ENCODE assay signal across 1 cellular context in the genomic region with DNA sequence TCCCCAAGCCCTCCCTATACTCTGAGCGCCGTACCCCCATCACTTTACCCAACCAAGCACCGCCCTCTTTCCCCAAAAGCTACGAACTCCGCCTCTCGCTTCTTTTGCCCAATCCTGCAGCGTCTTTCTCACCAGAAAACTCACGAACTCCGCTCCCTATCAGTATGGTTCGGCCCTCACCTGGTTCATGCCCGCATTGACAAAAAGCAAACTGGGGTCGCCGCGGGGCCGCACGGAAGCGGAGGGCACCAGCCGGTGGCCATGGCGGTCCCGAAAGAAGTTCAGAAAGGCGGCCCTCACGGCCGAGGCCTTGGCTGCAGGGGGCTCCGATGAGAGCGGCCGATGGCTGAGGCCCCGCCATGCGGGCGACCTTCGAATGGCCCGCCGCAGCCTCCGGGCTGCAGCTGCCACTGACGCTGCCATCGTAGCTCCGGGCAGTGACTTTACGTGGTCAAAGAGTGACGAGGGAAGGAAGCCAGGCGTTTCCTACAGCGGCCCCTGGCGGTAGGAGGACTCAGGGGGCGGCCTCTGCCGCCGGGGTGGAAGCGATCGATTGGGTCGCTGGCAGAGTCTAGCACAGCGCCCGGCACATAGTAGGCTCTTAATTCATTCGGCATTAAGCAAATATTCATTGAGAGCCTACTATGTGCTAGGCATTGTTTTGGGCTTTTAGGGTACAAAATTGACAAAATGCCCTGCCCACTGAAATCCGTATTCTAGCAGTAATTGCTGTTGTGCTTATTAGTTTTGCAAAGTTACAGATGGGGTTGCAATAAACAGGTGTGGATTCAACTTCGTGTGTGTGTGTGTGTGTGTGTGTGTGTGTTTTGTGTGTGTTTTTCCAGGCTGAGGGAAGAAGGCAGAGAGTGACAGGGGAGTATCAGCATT.
TF ChIP-seq lines count a peak whose summit lies in the region.

Gene AARS2 (minus strand): TSS at position 447 of the 888 bp plus-strand sequence. CDS start 24 bp downstream, at position 423.

TF ChIP-seq in HepG2, 621 proteins besides CTCF, POLR2A, EP300 and RAD21 (continued from another document):
- TF ChIP-seq ZNF687 (CRISPR knock-in tag; IDR thresholded peaks at IDR 0.05) (peak; percentile 96), ZNF652 (CRISPR knock-in tag; IDR thresholded peaks at IDR 0.05; ENCODE audit: borderline replicate concordance, low read depth) (peak; percentile 55; the same call in 1 of the 2 replicates), ZBTB37 (CRISPR knock-in tag; IDR thresholded peaks at IDR 0.05) (0 out of 2 replicates have a peak, but pooled peaks have one; percentile 14), RAD51 (IDR thresholded peaks at IDR 0.05; ENCODE audit: borderline replicate concordance) (no peak), ZNF567 (CRISPR knock-in tag; IDR thresholded peaks at IDR 0.05; ENCODE audit: borderline replicate concordance) (peak; percentile 83; the same call in 1 of the 2 replicates), ZEB1 (IDR thresholded peaks at IDR 0.05; ENCODE audit: insufficient replicate concordance, low read depth) (no peak), ZBTB49 (CRISPR knock-in tag; IDR thresholded peaks at IDR 0.05; ENCODE audit: borderline replicate concordance) (peak; percentile 90; the same call in 1 of the 2 replicates), ZBTB21 (CRISPR knock-in tag; IDR thresholded peaks at IDR 0.05) (peak; percentile 72), ZFP36 (IDR thresholded peaks at IDR 0.05; ENCODE audit: borderline replicate concordance, low read depth, low read length, partially characterized antibody) (no peak)
- TF ChIP-seq, protein P1, sequence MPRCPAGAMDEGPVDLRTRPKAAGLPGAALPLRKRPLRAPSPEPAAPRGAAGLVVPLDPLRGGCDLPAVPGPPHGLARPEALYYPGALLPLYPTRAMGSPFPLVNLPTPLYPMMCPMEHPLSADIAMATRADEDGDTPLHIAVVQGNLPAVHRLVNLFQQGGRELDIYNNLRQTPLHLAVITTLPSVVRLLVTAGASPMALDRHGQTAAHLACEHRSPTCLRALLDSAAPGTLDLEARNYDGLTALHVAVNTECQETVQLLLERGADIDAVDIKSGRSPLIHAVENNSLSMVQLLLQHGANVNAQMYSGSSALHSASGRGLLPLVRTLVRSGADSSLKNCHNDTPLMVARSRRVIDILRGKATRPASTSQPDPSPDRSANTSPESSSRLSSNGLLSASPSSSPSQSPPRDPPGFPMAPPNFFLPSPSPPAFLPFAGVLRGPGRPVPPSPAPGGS (CRISPR knock-in tag; IDR thresholded peaks at IDR 0.05): peak; percentile 95
